Comparison of ENCODE assay signal across 13 cellular contexts in genomic region chr22:46025973-46026906, GRCh38. TPM values are rescaled to one million over a fixed set of nuclear protein-coding genes. Genes with fewer than 3 reads are reported as not detected.
DNase-seq lines count a peak whose midpoint lies in the region; ATAC-seq, FAIRE-seq and TF ChIP-seq lines count a peak whose summit lies in the region.
"Had no signal": no experiment of that assay in that cellular context is flagged by ENCODE, and none has a peak within 500 bp of the region (broad histone marks: within the 10 kb centered on the region; RNA-seq: fewer than 3 reads in every experiment).

No MANE protein-coding gene starts in this region.

- peak overlapping the region; percentile 5 for H3K4me3 Mint-ChIP-seq in activated CD4-positive, alpha-beta T cell treated with anti-CD3 and anti-CD28 coated beads, Interleukin-2, amount 10 ng/mL, durations not matched to agents 24 days and 14 days
- H3K4me3 Mint-ChIP-seq in endothelial cell (ENCODE audit: unreplicated experiment) (peak overlapping the region; percentile 85), nephron (peak overlapping the region; percentile 78 to 83 (median 79))

- no peaks in the 10 kb centered on the region for H3K9me3 ChIP-seq in thoracic aorta

- no peak for ATAC-seq in thoracic aorta (ENCODE audit: insufficient number of reproducible peaks, low FRiP score, low read depth)

- no peaks in the 10 kb centered on the region for H3K27me3 ChIP-seq in thoracic aorta (replicated peaks; ENCODE audit: insufficient read depth)

- no peak overlapping the region for H3K27ac Mint-ChIP-seq in activated CD4-positive, alpha-beta T cell treated with anti-CD3 and anti-CD28 coated beads, Interleukin-2, amount 10 ng/mL, durations not matched to agents 24 days and 14 days
- H3K27ac Mint-ChIP-seq in endothelial cell (ENCODE audit: unreplicated experiment): peak overlapping the region; percentile 74
- peak overlapping the region; percentile 80 to 93 (median 85) for H3K27ac Mint-ChIP-seq in nephron
- H3K27ac Mint-ChIP-seq: stimulated activated naive CD8-positive, alpha-beta T cell treated with anti-CD3 and anti-CD28 coated beads, Interleukin-15, amount 100 ng/mL, for 72 hours had no signal

- no peak for FAIRE-seq in HTR-8/SVneo (lab: Jason Lieb, UNC)
- FAIRE-seq: GM18507 had no signal

- H3K4me1 ChIP-seq in thoracic aorta (ENCODE audit: control insufficient read depth in 1 of 2, low read depth in 2 of 2): peaks cover 0 to 24% of the 10 kb centered on the region in 2 donors

- intact Hi-C loops in activated CD4-positive, alpha-beta T cell treated with anti-CD3 and anti-CD28 coated beads, Interleukin-2, amount 10 ng/mL, durations not matched to agents 24 days and 14 days (cut with micrococcal nuclease): no loop called here

- TF ChIP-seq CTCF in endothelial cell (IDR thresholded peaks at IDR 0.05; ENCODE audit: unreplicated experiment) (no peak), nephron (IDR thresholded peaks at IDR 0.05; ENCODE audit: unreplicated experiment in 3 of 3) (no peak), thoracic aorta (IDR thresholded peaks at IDR 0.05) (no peak)

- H3K4me3 ChIP-seq in thoracic aorta: peak overlapping the region; percentile 70

- no peak for DNase-seq in activated CD4-positive, alpha-beta T cell treated with anti-CD3 and anti-CD28 coated beads, Interleukin-2, amount 10 ng/mL, durations not matched to agents 24 days and 14 days
- no peak for DNase-seq in activated CD4-positive, alpha-beta T cell treated with anti-CD3 and anti-CD28 coated beads for 1 hour
- no peak for DNase-seq in endothelial cell (ENCODE audit: low spot score)
- no peak for DNase-seq in thoracic aorta (ENCODE audit: low spot score)
- no peak for DNase-seq in NK-92 (lab: John Stamatoyannopoulos, UW; ENCODE audit: unreplicated experiment)
- DNase-seq in HTR-8/SVneo (ENCODE audit: insufficient read length, low spot score): no peak
- no peak for DNase-seq in A172 (ENCODE audit: low spot score)
- DNase-seq: IMR-90; stimulated activated naive CD8-positive, alpha-beta T cell treated with anti-CD3 and anti-CD28 coated beads, Interleukin-15, amount 100 ng/mL, for 72 hours had no signal

- H3K27ac ChIP-seq in thoracic aorta: peak overlapping the region in 1 of 2 donors; percentile 69

- peaks cover 43% of the 10 kb centered on the region for H3K27me3 Mint-ChIP-seq in activated CD4-positive, alpha-beta T cell treated with anti-CD3 and anti-CD28 coated beads, Interleukin-2, amount 10 ng/mL, durations not matched to agents 24 days and 14 days
- peaks cover 25% of the 10 kb centered on the region for H3K27me3 Mint-ChIP-seq in endothelial cell (ENCODE audit: unreplicated experiment)
- peaks cover 58% of the 10 kb centered on the region for H3K27me3 Mint-ChIP-seq in nephron (ENCODE audit: low read depth)

- H3K9me3 Mint-ChIP-seq in activated CD4-positive, alpha-beta T cell treated with anti-CD3 and anti-CD28 coated beads, Interleukin-2, amount 10 ng/mL, durations not matched to agents 24 days and 14 days: no peaks in the 10 kb centered on the region
- H3K9me3 Mint-ChIP-seq in endothelial cell (ENCODE audit: unreplicated experiment) (no peaks in the 10 kb centered on the region), nephron (no peaks in the 10 kb centered on the region)
- H3K9me3 Mint-ChIP-seq: stimulated activated naive CD8-positive, alpha-beta T cell treated with anti-CD3 and anti-CD28 coated beads, Interleukin-15, amount 100 ng/mL, for 72 hours had no signal

- H3K36me3 Mint-ChIP-seq in activated CD4-positive, alpha-beta T cell treated with anti-CD3 and anti-CD28 coated beads, Interleukin-2, amount 10 ng/mL, durations not matched to agents 24 days and 14 days (ENCODE audit: low read depth): no peaks in the 10 kb centered on the region
- H3K36me3 Mint-ChIP-seq in endothelial cell (ENCODE audit: low read depth, unreplicated experiment) (no peaks in the 10 kb centered on the region), nephron (ENCODE audit: low read depth) (no peaks in the 10 kb centered on the region)

- no peaks in the 10 kb centered on the region for H3K36me3 ChIP-seq in thoracic aorta

- H3K4me1 Mint-ChIP-seq in activated CD4-positive, alpha-beta T cell treated with anti-CD3 and anti-CD28 coated beads, Interleukin-2, amount 10 ng/mL, durations not matched to agents 24 days and 14 days: peaks cover 4% of the 10 kb centered on the region
- H3K4me1 Mint-ChIP-seq in endothelial cell (ENCODE audit: unreplicated experiment): peaks cover 17% of the 10 kb centered on the region
- H3K4me1 Mint-ChIP-seq in nephron: peaks cover 5% of the 10 kb centered on the region

RNA-seq across cellular contexts. Expression of gene WNT7B, which starts 49.3 kb away (rescaled TPM):
- total RNA-seq in activated CD4-positive, alpha-beta T cell treated with anti-CD3 and anti-CD28 coated beads, Interleukin-2, amount 10 ng/mL, durations not matched to agents 24 days and 14 days: not detected in 2 replicates
- total RNA-seq in endothelial cell (ENCODE audit: unreplicated experiment): not detected
- total RNA-seq in thoracic aorta: not detected
- total RNA-seq in A172 (2014; rRNA removed; shearing (Covaris generic)): 4.5 and 6.3 TPM in 2 replicates
- total RNA-seq: A673, NCI-H460 had no signal

Comparison
In these comparisons a context has a peak if more than half of its experiments do, and no peak if none do; other contexts are left out.
1. H3K4me3 Mint-ChIP-seq: peak in every context shown above with its lines; median percentile 85 in endothelial cell; 79 in nephron; 5 in activated CD4-positive, alpha-beta T cell treated with anti-CD3 and anti-CD28 coated beads, Interleukin-2, amount 10 ng/mL, durations not matched to agents 24 days and 14 days.